Comparison of ENCODE assay signal across 1 cellular context in the genomic region with DNA sequence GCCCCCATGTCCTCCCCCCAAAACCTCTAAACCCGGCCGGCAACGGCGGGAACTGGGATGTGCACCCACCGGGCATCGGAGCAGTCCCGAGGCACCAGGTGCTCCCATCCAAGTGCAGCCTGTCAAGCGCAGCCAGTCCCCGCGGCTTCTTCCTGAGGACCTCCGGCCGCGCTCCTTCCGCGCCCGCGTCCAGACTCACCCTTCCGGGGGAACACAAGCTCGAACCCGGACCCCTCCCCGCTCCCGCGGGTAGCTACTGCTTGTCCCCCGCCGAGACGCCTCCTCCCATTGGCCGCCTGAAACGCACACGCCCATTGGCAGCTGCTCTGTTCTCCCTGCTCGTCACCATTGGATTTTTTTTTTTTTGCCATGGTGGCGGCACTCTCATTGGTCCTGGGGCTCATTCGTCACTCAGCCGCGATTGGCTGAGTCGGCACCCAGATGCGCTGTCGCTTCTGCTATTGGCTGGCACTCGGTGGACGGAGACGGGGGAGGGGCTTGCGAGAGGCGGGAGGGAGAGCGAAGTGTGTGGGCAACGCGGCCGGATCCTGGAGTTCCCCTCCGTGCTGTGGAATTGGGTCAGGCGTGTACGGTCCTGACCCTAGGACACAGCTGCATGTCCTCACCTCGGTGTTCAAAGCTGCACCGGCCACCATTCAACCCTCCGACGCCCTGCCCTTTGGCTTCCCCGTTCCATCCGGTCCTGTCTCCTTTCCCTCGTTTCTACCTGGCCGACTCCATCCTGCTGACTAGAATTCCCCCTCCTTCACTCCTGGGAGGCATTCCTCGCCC.
TF ChIP-seq lines count a peak whose summit lies in the region.

A gene (minus strand): TSS at position 262 of the 792 bp plus-strand sequence. CDS start 2,166 bp downstream, outside the sequence.

TF ChIP-seq in GM23338, 12 proteins besides CTCF, POLR2A, EP300 and RAD21 (continued from another document):
- TF ChIP-seq, protein P1, sequence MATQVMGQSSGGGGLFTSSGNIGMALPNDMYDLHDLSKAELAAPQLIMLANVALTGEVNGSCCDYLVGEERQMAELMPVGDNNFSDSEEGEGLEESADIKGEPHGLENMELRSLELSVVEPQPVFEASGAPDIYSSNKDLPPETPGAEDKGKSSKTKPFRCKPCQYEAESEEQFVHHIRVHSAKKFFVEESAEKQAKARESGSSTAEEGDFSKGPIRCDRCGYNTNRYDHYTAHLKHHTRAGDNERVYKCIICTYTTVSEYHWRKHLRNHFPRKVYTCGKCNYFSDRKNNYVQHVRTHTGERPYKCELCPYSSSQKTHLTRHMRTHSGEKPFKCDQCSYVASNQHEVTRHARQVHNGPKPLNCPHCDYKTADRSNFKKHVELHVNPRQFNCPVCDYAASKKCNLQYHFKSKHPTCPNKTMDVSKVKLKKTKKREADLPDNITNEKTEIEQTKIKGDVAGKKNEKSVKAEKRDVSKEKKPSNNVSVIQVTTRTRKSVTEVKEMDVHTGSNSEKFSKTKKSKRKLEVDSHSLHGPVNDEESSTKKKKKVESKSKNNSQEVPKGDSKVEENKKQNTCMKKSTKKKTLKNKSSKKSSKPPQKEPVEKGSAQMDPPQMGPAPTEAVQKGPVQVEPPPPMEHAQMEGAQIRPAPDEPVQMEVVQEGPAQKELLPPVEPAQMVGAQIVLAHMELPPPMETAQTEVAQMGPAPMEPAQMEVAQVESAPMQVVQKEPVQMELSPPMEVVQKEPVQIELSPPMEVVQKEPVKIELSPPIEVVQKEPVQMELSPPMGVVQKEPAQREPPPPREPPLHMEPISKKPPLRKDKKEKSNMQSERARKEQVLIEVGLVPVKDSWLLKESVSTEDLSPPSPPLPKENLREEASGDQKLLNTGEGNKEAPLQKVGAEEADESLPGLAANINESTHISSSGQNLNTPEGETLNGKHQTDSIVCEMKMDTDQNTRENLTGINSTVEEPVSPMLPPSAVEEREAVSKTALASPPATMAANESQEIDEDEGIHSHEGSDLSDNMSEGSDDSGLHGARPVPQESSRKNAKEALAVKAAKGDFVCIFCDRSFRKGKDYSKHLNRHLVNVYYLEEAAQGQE (IDR thresholded peaks at IDR 0.05; ENCODE audit: unreplicated experiment), result no peak
- TF ChIP-seq, protein P2, sequence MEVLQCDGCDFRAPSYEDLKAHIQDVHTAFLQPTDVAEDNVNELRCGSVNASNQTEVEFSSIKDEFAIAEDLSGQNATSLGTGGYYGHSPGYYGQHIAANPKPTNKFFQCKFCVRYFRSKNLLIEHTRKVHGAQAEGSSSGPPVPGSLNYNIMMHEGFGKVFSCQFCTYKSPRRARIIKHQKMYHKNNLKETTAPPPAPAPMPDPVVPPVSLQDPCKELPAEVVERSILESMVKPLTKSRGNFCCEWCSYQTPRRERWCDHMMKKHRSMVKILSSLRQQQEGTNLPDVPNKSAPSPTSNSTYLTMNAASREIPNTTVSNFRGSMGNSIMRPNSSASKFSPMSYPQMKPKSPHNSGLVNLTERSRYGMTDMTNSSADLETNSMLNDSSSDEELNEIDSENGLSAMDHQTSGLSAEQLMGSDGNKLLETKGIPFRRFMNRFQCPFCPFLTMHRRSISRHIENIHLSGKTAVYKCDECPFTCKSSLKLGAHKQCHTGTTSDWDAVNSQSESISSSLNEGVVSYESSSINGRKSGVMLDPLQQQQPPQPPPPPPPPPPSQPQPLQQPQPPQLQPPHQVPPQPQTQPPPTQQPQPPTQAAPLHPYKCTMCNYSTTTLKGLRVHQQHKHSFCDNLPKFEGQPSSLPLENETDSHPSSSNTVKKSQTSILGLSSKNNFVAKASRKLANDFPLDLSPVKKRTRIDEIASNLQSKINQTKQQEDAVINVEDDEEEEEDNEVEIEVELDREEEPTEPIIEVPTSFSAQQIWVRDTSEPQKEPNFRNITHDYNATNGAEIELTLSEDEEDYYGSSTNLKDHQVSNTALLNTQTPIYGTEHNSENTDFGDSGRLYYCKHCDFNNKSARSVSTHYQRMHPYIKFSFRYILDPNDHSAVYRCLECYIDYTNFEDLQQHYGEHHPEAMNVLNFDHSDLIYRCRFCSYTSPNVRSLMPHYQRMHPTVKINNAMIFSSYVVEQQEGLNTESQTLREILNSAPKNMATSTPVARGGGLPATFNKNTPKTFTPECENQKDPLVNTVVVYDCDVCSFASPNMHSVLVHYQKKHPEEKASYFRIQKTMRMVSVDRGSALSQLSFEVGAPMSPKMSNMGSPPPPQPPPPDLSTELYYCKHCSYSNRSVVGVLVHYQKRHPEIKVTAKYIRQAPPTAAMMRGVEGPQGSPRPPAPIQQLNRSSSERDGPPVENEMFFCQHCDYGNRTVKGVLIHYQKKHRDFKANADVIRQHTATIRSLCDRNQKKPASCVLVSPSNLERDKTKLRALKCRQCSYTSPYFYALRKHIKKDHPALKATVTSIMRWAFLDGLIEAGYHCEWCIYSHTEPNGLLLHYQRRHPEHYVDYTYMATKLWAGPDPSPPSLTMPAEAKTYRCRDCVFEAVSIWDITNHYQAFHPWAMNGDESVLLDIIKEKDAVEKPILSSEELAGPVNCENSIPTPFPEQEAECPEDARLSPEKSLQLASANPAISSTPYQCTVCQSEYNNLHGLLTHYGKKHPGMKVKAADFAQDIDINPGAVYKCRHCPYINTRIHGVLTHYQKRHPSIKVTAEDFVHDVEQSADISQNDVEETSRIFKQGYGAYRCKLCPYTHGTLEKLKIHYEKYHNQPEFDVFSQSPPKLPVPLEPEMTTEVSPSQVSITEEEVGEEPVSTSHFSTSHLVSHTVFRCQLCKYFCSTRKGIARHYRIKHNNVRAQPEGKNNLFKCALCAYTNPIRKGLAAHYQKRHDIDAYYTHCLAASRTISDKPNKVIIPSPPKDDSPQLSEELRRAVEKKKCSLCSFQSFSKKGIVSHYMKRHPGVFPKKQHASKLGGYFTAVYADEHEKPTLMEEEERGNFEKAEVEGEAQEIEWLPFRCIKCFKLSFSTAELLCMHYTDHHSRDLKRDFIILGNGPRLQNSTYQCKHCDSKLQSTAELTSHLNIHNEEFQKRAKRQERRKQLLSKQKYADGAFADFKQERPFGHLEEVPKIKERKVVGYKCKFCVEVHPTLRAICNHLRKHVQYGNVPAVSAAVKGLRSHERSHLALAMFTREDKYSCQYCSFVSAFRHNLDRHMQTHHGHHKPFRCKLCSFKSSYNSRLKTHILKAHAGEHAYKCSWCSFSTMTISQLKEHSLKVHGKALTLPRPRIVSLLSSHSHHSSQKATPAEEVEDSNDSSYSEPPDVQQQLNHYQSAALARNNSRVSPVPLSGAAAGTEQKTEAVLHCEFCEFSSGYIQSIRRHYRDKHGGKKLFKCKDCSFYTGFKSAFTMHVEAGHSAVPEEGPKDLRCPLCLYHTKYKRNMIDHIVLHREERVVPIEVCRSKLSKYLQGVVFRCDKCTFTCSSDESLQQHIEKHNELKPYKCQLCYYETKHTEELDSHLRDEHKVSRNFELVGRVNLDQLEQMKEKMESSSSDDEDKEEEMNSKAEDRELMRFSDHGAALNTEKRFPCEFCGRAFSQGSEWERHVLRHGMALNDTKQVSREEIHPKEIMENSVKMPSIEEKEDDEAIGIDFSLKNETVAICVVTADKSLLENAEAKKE (CRISPR knock-in tag; IDR thresholded peaks at IDR 0.05), result no peak
- TF ChIP-seq EZH2phosphoT487 (IDR thresholded peaks at IDR 0.05; ENCODE audit: unreplicated experiment), result no peak
- TF ChIP-seq CREB1 (CRISPR knock-in tag; IDR thresholded peaks at IDR 0.05; ENCODE audit: low read depth), result peak; percentile 93
- no peak for TF ChIP-seq JUNB (IDR thresholded peaks at IDR 0.05; ENCODE audit: unreplicated experiment)
- TF ChIP-seq ZNF331 (CRISPR knock-in tag; IDR thresholded peaks at IDR 0.05; ENCODE audit: low read depth), result no peak
- no peak for TF ChIP-seq NANOG (IDR thresholded peaks at IDR 0.05; ENCODE audit: borderline replicate concordance)
- TF ChIP-seq, protein P3, sequence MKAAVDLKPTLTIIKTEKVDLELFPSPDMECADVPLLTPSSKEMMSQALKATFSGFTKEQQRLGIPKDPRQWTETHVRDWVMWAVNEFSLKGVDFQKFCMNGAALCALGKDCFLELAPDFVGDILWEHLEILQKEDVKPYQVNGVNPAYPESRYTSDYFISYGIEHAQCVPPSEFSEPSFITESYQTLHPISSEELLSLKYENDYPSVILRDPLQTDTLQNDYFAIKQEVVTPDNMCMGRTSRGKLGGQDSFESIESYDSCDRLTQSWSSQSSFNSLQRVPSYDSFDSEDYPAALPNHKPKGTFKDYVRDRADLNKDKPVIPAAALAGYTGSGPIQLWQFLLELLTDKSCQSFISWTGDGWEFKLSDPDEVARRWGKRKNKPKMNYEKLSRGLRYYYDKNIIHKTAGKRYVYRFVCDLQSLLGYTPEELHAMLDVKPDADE (IDR thresholded peaks at IDR 0.05), result peak; percentile 25; the same call in 1 of the 2 replicates
- TF ChIP-seq POLR2AphosphoS5 (IDR thresholded peaks at IDR 0.05; ENCODE audit: low read depth), result peak; percentile 96
- TF ChIP-seq STAT1 (IDR thresholded peaks at IDR 0.05; ENCODE audit: unreplicated experiment), result no peak
